In the genomic region with DNA sequence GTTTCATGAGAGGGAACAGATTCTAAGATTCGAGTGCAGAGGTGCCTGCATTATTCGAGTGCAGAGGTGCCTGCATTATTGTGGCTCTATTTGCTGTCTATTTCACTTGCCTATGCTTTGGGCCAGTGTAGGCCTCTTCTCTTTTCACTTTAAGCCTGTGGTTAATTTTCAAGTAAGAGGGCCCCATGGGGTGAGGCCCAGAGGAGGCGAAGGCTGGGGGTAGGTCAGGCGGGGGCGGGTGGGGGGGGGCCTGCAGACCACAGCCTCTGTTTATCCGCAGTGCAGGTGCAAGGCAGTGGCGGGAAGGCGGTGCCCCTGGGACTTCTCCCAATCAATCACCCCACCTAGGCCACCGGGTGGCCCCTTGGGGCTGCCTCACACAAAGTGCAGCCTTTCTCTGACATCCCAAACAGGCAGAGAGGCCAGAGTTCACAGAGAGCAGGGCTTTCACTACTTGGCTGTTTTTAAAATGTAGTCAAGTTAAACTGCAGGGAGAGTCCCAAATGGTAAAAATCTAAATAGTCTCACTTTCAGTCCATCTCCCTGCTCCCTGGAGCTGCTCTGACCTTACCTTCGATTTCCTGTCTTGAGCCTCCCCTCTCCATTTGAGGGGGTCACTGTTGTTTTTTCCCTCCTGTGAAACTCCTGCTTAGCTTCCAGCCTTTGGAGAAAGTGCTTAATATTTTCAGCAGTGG, we compare ENCODE assay signal across 8 cellular contexts.
A peak's percentile ranks its signal among the peaks of the same experiment; 100 is the strongest.
DNase-seq lines count a peak whose midpoint lies in the region; ATAC-seq and TF ChIP-seq lines count a peak whose summit lies in the region.

No MANE protein-coding gene starts in this region.

- H3K4me1 Mint-ChIP-seq in naive thymus-derived CD4-positive, alpha-beta T cell: peaks cover 12 to 43% (median 32%) of the 10 kb centered on the region in 7 donors

- CTCF ChIA-PET in naive thymus-derived CD4-positive, alpha-beta T cell (lab: Charles Lee): interaction anchor here (1.0 kb wide), 1 partner anchor 597 kb away, joined by 3 read pairs; no protein-coding TSS in a partner anchor

- POLR2A ChIA-PET in naive thymus-derived CD4-positive, alpha-beta T cell (lab: Charles Lee): no interaction called here

- peak overlapping the region; percentile 49 to 90 (median 77) for H3K27ac Mint-ChIP-seq in naive thymus-derived CD4-positive, alpha-beta T cell

- TF ChIP-seq POLR2A in erythroblast (IDR thresholded peaks at IDR 0.05; ENCODE audit: low read length): no peak

- no peaks in the 10 kb centered on the region for H3K9me3 ChIP-seq in naive thymus-derived CD4-positive, alpha-beta T cell (ENCODE audit: control insufficient read depth in 2 of 3, low read length in 3 of 3)

- peaks cover 0 to 13% of the 10 kb centered on the region in 2 donors for H3K4me1 ChIP-seq in naive thymus-derived CD4-positive, alpha-beta T cell (ENCODE audit: control insufficient read depth in 2 of 2, insufficient read depth in 2 of 2, low read length in 2 of 2)

- no peak overlapping the region for H3K4me3 ChIP-seq in naive thymus-derived CD4-positive, alpha-beta T cell (ENCODE audit: low read length)

- no peaks in the 10 kb centered on the region for H3K27me3 ChIP-seq in naive thymus-derived CD4-positive, alpha-beta T cell (ENCODE audit: control insufficient read depth in 2 of 2, insufficient read depth in 2 of 2, low read length in 2 of 2)

- H3K27me3 Mint-ChIP-seq in naive thymus-derived CD4-positive, alpha-beta T cell: peaks cover 0 to 7% (median 3%) of the 10 kb centered on the region in 5 donors

- no peaks in the 10 kb centered on the region for H3K36me3 ChIP-seq in naive thymus-derived CD4-positive, alpha-beta T cell (ENCODE audit: control insufficient read depth in 2 of 3, insufficient read depth in 3 of 3, low read length in 3 of 3)

- peak; percentile 90 for ATAC-seq in HG03045 (IDR thresholded peaks at IDR 0.05; ENCODE audit: unreplicated experiment)
- ATAC-seq in naive thymus-derived CD4-positive, alpha-beta T cell: peak; percentile 38

- H3K4me3 Mint-ChIP-seq in naive thymus-derived CD4-positive, alpha-beta T cell: peak overlapping the region; percentile 13 to 73 (median 61)

- no peak overlapping the region for H3K27ac ChIP-seq in naive thymus-derived CD4-positive, alpha-beta T cell (ENCODE audit: low read depth, low read length)

- peak; percentile 9 to 17 for DNase-seq in stimulated activated CD4-positive, alpha-beta T cell treated with anti-CD3 and anti-CD28 coated beads, Interleukin-12 subunit alpha, Interleukin-12 subunit beta, amount 100 ng/mL, for 24 hours (ENCODE audit: low read depth in 2 of 2)
- DNase-seq in stimulated activated CD4-positive, alpha-beta T cell treated with anti-CD3 and anti-CD28 coated beads, Interleukin-4, amount 100 ng/mL, for 4 hours: no peak
- peak; percentile 21 for DNase-seq in RPMI8226
- peak in 2 of 9 donors; percentile 13 to 40 for DNase-seq in naive thymus-derived CD4-positive, alpha-beta T cell
- DNase-seq in middle frontal gyrus (ENCODE audit: extremely low spot score, low spot score): no peak
- DNase-seq in erythroblast (lab: John Stamatoyannopoulos, UW): no peak
- no peak for DNase-seq in dermis blood vessel endothelial cell

- no peaks in the 10 kb centered on the region for H3K9me3 Mint-ChIP-seq in naive thymus-derived CD4-positive, alpha-beta T cell

- no peaks in the 10 kb centered on the region for H3K36me3 Mint-ChIP-seq in naive thymus-derived CD4-positive, alpha-beta T cell

- intact Hi-C loops in naive thymus-derived CD4-positive, alpha-beta T cell (cut with micrococcal nuclease): loop anchor here in 1 of 2 donors (10.0 kb wide), 1 partner anchor 200 kb away; no protein-coding TSS in a partner anchor

Comparison
In these comparisons a context has a peak if more than half of its experiments do, and no peak if none do; other contexts are left out.
1. DNase-seq: peak in stimulated activated CD4-positive, alpha-beta T cell treated with anti-CD3 and anti-CD28 coated beads, Interleukin-12 subunit alpha, Interleukin-12 subunit beta, amount 100 ng/mL, for 24 hours (2 of 2) and RPMI8226 (single experiment); none in stimulated activated CD4-positive, alpha-beta T cell treated with anti-CD3 and anti-CD28 coated beads, Interleukin-4, amount 100 ng/mL, for 4 hours (0 of 2), middle frontal gyrus (single experiment), erythroblast (0 of 2) and dermis blood vessel endothelial cell (single experiment).